Comparison of ENCODE assay signal across 10 cellular contexts in genomic region chr20:17747431-17747846, GRCh38. TPM values are rescaled to one million over a fixed set of nuclear protein-coding genes. Genes with fewer than 3 reads are reported as not detected.
DNase-seq lines count a peak whose midpoint lies in the region; ATAC-seq, FAIRE-seq and TF ChIP-seq lines count a peak whose summit lies in the region.
"Had no signal": no experiment of that assay in that cellular context is flagged by ENCODE, and none has a peak within 500 bp of the region (broad histone marks: within the 10 kb centered on the region; RNA-seq: fewer than 3 reads in every experiment).

No MANE protein-coding gene starts in this region.

- POLR2A ChIA-PET in Caco-2 (lab: Charles Lee) = interaction anchor here (0.9 kb wide), 1 partner anchor 65 kb away, joined by 3 read pairs; no protein-coding TSS in a partner anchor

- FAIRE-seq in H54 (lab: Jason Lieb, UNC) = peak; percentile 83

- H3K4me1 ChIP-seq in RWPE2 (ENCODE audit: insufficient read depth, poor library complexity, severe bottlenecking) = peaks cover 4% of the 10 kb centered on the region
- peaks cover 28% of the 10 kb centered on the region for H3K4me1 ChIP-seq in skeletal muscle satellite cell (ENCODE audit: control insufficient read depth, insufficient read depth, low read length)
- H3K4me1 ChIP-seq in Caco-2 = peaks cover 22% of the 10 kb centered on the region

- no peaks in the 10 kb centered on the region for H3K27me3 ChIP-seq in RWPE2 (ENCODE audit: insufficient read depth, poor library complexity, severe bottlenecking)
- peaks cover under 1% of the 10 kb centered on the region for H3K27me3 ChIP-seq in skeletal muscle satellite cell (ENCODE audit: control insufficient read depth, insufficient read depth, low read length)
- no peaks in the 10 kb centered on the region for H3K27me3 ChIP-seq in Caco-2 (replicated peaks; ENCODE audit: control insufficient read depth, insufficient read depth, low read length)
- H3K27me3 ChIP-seq: upper lobe of right lung had no signal

- no peak overlapping the region for H3K27ac ChIP-seq in RWPE2 (ENCODE audit: poor library complexity, severe bottlenecking)
- H3K27ac ChIP-seq: upper lobe of right lung had no signal

- no peaks in the 10 kb centered on the region for H3K36me3 ChIP-seq in RWPE2 (ENCODE audit: low read depth)
- no peaks in the 10 kb centered on the region for H3K36me3 ChIP-seq in skeletal muscle satellite cell (ENCODE audit: insufficient read depth, low read length)
- H3K36me3 ChIP-seq in Caco-2 (ENCODE audit: control insufficient read depth, insufficient read depth, low read length) = no peaks in the 10 kb centered on the region
- H3K36me3 ChIP-seq: upper lobe of right lung had no signal

- intact Hi-C loops in Caco-2 (cut with micrococcal nuclease; ENCODE audit: unreplicated experiment) = no loop called here

- peak overlapping the region; percentile 7 for H3K9ac ChIP-seq in skeletal muscle satellite cell (ENCODE audit: low read depth, low read length)

- 0 out of 2 replicates have a peak, but pooled peaks have one; percentile 6 for TF ChIP-seq POLR2A in H54 (IDR thresholded peaks at IDR 0.05; ENCODE audit: low read depth, low read length)

- CTCF ChIA-PET in Caco-2 (lab: Charles Lee) = no interaction called here

- H3K27ac Mint-ChIP-seq in activated T-cell treated with anti-CD3 and anti-CD28 coated beads, Interleukin-2, amount 50 U/mL, for 24 hours = no peak overlapping the region
- no peak overlapping the region for H3K27ac Mint-ChIP-seq in Caco-2 (ENCODE audit: unreplicated experiment)
- H3K27ac Mint-ChIP-seq: immature natural killer cell had no signal

- no TSS peak for BruUV-seq in Caco-2 (replicated peaks; lab: Mats Ljungman, UMichigan)

- no peak for TF ChIP-seq CTCF in RWPE2 (IDR thresholded peaks at IDR 0.05; ENCODE audit: poor library complexity, severe bottlenecking)
- no peak for TF ChIP-seq CTCF in GM20000 (IDR thresholded peaks at IDR 0.05; ENCODE audit: extremely low read depth, missing control alignments)
- no peak for TF ChIP-seq CTCF in Caco-2 (IDR thresholded peaks at IDR 0.05; ENCODE audit: insufficient read depth in 1 of 2, low read depth in 1 of 2, low read length in 1 of 2, severe bottlenecking in 1 of 2, unreplicated experiment in 1 of 2)

- no peaks in the 10 kb centered on the region for H3K4me1 Mint-ChIP-seq in activated T-cell treated with anti-CD3 and anti-CD28 coated beads, Interleukin-2, amount 50 U/mL, for 24 hours (ENCODE audit: low read depth)
- peaks cover 17% of the 10 kb centered on the region for H3K4me1 Mint-ChIP-seq in Caco-2 (ENCODE audit: low read depth, unreplicated experiment)
- H3K4me1 Mint-ChIP-seq: immature natural killer cell had no signal

- DNase-seq in H54 (ENCODE audit: insufficient read length, low spot score) (peak; percentile 93), RWPE2 (ENCODE audit: low spot score) (no peak), fibroblast of gingiva (ENCODE audit: low read depth) (peak; percentile 76), DMS79 treated with DMSO at 0.1 percent for 48 hours (lab: John Stamatoyannopoulos, UW) (no peak), GM20000 (ENCODE audit: low spot score) (no peak), Caco-2 (no peak)
- no peak for DNase-seq in activated T-cell treated with anti-CD3 and anti-CD28 coated beads, Interleukin-2, amount 50 U/mL, for 24 hours
- DNase-seq: immature natural killer cell, upper lobe of right lung had no signal

- no peaks in the 10 kb centered on the region for H3K9me3 ChIP-seq in RWPE2 (ENCODE audit: severe bottlenecking)
- H3K9me3 ChIP-seq in skeletal muscle satellite cell (replicated peaks; ENCODE audit: low read length) = no peaks in the 10 kb centered on the region
- H3K9me3 ChIP-seq in Caco-2 = no peaks in the 10 kb centered on the region
- H3K9me3 ChIP-seq: upper lobe of right lung had no signal

- H3K4me3 Mint-ChIP-seq in activated T-cell treated with anti-CD3 and anti-CD28 coated beads, Interleukin-2, amount 50 U/mL, for 24 hours = no peak overlapping the region
- H3K4me3 Mint-ChIP-seq in Caco-2 (ENCODE audit: unreplicated experiment) = no peak overlapping the region
- H3K4me3 Mint-ChIP-seq: immature natural killer cell had no signal

- peaks cover 5% of the 10 kb centered on the region for H3K27me3 Mint-ChIP-seq in activated T-cell treated with anti-CD3 and anti-CD28 coated beads, Interleukin-2, amount 50 U/mL, for 24 hours
- H3K27me3 Mint-ChIP-seq in Caco-2 (ENCODE audit: insufficient read depth, unreplicated experiment) = no peaks in the 10 kb centered on the region

- peak overlapping the region; percentile 67 for H3K4me2 ChIP-seq in skeletal muscle satellite cell (ENCODE audit: low read length)

- ATAC-seq in RWPE2 (ENCODE audit: low read depth) = peak; percentile 100
- ATAC-seq: upper lobe of right lung had no signal

- no peaks in the 10 kb centered on the region for H3K36me3 Mint-ChIP-seq in activated T-cell treated with anti-CD3 and anti-CD28 coated beads, Interleukin-2, amount 50 U/mL, for 24 hours (ENCODE audit: low read depth)
- no peaks in the 10 kb centered on the region for H3K36me3 Mint-ChIP-seq in Caco-2 (ENCODE audit: insufficient read depth, unreplicated experiment)
- H3K36me3 Mint-ChIP-seq: immature natural killer cell had no signal

- no peaks in the 10 kb centered on the region for H3K9me3 Mint-ChIP-seq in activated T-cell treated with anti-CD3 and anti-CD28 coated beads, Interleukin-2, amount 50 U/mL, for 24 hours
- H3K9me3 Mint-ChIP-seq in Caco-2 (ENCODE audit: unreplicated experiment) = peaks cover 7% of the 10 kb centered on the region
- H3K9me3 Mint-ChIP-seq: immature natural killer cell had no signal

- no peak overlapping the region for H3K4me3 ChIP-seq in RWPE2 (ENCODE audit: severe bottlenecking)
- peak overlapping the region; percentile 39 for H3K4me3 ChIP-seq in skeletal muscle satellite cell (ENCODE audit: low read length)
- no peak overlapping the region for H3K4me3 ChIP-seq in Caco-2 (ENCODE audit: low read depth, low read length)
- H3K4me3 ChIP-seq: upper lobe of right lung had no signal

RNA-seq across cellular contexts. Expression of gene BANF2, which starts 47.7 kb away (rescaled TPM):
- total RNA-seq in skeletal muscle satellite cell (2012; rRNA removed) = not detected in 2 replicates
- total RNA-seq in Caco-2 (2022) = 2.1 and 3.0 TPM in 2 replicates
- total RNA-seq: upper lobe of right lung had no signal

Comparison
In these comparisons a context has a peak if more than half of its experiments do, and no peak if none do; other contexts are left out.
1. DNase-seq: peak in H54 (single experiment) and fibroblast of gingiva (single experiment); none in RWPE2 (single experiment), DMS79 treated with DMSO at 0.1 percent for 48 hours (single experiment), GM20000 (single experiment), activated T-cell treated with anti-CD3 and anti-CD28 coated beads, Interleukin-2, amount 50 U/mL, for 24 hours (single experiment) and Caco-2 (0 of 2).